ENCODE assay signal across 18 cellular contexts in the genomic region with DNA sequence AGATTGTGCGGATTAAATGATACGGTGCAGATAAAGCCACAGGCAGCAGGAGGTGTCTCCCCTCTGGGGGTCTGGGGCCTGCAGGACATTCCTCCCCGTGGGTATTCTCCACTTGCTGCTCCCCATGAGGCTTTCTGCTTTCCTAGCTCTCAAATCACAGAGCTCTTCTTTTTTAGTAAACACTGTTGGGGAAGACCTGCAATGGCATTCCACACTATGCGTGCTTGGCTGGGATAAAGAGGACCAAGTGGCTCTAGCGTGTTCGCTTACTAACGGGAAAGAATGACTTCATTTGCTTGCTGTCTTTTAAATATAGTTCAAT.
DNase-seq lines count a peak whose midpoint lies in the region; ATAC-seq and TF ChIP-seq lines count a peak whose summit lies in the region.
"Had no signal": no experiment of that assay in that cellular context is flagged by ENCODE, and none has a peak within 500 bp of the region (broad histone marks: within the 10 kb centered on the region; RNA-seq: fewer than 3 reads in every experiment).

No MANE protein-coding gene starts in this region.

- no peaks in the 10 kb centered on the region for H4K20me1 ChIP-seq in neural progenitor cell (ENCODE audit: low read depth)
- H4K20me1 ChIP-seq: BLaER1 had no signal

- no peak overlapping the region for H3K4me2 ChIP-seq in neural progenitor cell
- H3K4me2 ChIP-seq: BLaER1 had no signal

- H3K36me3 Mint-ChIP-seq in stimulated activated memory B cell treated with anti-CD40 and anti-IgM and Interleukin-4, amounts not matched to agents 10 μg/mL and 1 μg/mL and 100 μg/mL, for 72 hours: no peaks in the 10 kb centered on the region
- no peaks in the 10 kb centered on the region for H3K36me3 Mint-ChIP-seq in neural progenitor cell
- H3K36me3 Mint-ChIP-seq: CD4-positive, CD25-positive, alpha-beta regulatory T cell; CD8-positive, alpha-beta T cell had no signal

- peaks cover 3% of the 10 kb centered on the region for H3K9me3 Mint-ChIP-seq in stimulated activated memory B cell treated with anti-CD40 and anti-IgM and Interleukin-4, amounts not matched to agents 10 μg/mL and 1 μg/mL and 100 μg/mL, for 72 hours
- peaks cover 14% of the 10 kb centered on the region for H3K9me3 Mint-ChIP-seq in neural progenitor cell
- H3K9me3 Mint-ChIP-seq: CD8-positive, alpha-beta T cell had no signal

- peaks cover 13% of the 10 kb centered on the region for H3K27me3 Mint-ChIP-seq in stimulated activated memory B cell treated with anti-CD40 and anti-IgM and Interleukin-4, amounts not matched to agents 10 μg/mL and 1 μg/mL and 100 μg/mL, for 72 hours
- H3K27me3 Mint-ChIP-seq in neural progenitor cell (ENCODE audit: insufficient read depth, low read depth): peaks cover 4% of the 10 kb centered on the region

- H2AFZ ChIP-seq in neural progenitor cell (replicated peaks): no peak overlapping the region
- H2AFZ ChIP-seq: GM23248 had no signal

- no peak overlapping the region for H3K4me3 ChIP-seq in neural progenitor cell
- H3K4me3 ChIP-seq: BLaER1, GM23248 had no signal

- ATAC-seq in Right ventricle myocardium superior (ENCODE audit: poor library complexity): no peak
- peak; percentile 31 for ATAC-seq in stimulated activated memory B cell treated with anti-CD40 and anti-IgM and Interleukin-4, amounts not matched to agents 10 μg/mL and 1 μg/mL and 100 μg/mL, for 72 hours
- ATAC-seq: CD8-positive, alpha-beta T cell; HCT116 had no signal

- H3K4me1 Mint-ChIP-seq in stimulated activated memory B cell treated with anti-CD40 and anti-IgM and Interleukin-4, amounts not matched to agents 10 μg/mL and 1 μg/mL and 100 μg/mL, for 72 hours: peaks cover 6% of the 10 kb centered on the region
- H3K4me1 Mint-ChIP-seq in neural progenitor cell: peaks cover 24% of the 10 kb centered on the region
- H3K4me1 Mint-ChIP-seq: B cell; CD4-positive, CD25-positive, alpha-beta regulatory T cell had no signal

- no peaks in the 10 kb centered on the region for H3K36me3 ChIP-seq in neural progenitor cell
- H3K36me3 ChIP-seq: BLaER1 had no signal

- no peak overlapping the region for H3K27ac Mint-ChIP-seq in stimulated activated memory B cell treated with anti-CD40 and anti-IgM and Interleukin-4, amounts not matched to agents 10 μg/mL and 1 μg/mL and 100 μg/mL, for 72 hours
- no peak overlapping the region for H3K27ac Mint-ChIP-seq in neural progenitor cell
- H3K27ac Mint-ChIP-seq: B cell; CD4-positive, CD25-positive, alpha-beta regulatory T cell; CD8-positive, alpha-beta T cell; H9 had no signal

- H3K9ac ChIP-seq in neural progenitor cell: no peak overlapping the region
- H3K9ac ChIP-seq: BLaER1, GM23248 had no signal

- intact Hi-C loops in cardiac septum (cut with DNase I) (no loop called here), Right ventricle myocardium superior (cut with DNase I) (no loop called here)

- no peak for TF ChIP-seq CTCF in neural progenitor cell (IDR thresholded peaks at IDR 0.05)

- H3K27ac ChIP-seq in neural progenitor cell: no peak overlapping the region
- H3K27ac ChIP-seq: 22Rv1, BLaER1, C4-2B, GM23248 had no signal

- H3K4me1 ChIP-seq in neural progenitor cell: peaks cover 8% of the 10 kb centered on the region

- H3K79me2 ChIP-seq in neural progenitor cell (ENCODE audit: low read depth): no peaks in the 10 kb centered on the region

- no peaks in the 10 kb centered on the region for H3K27me3 ChIP-seq in neural progenitor cell
- H3K27me3 ChIP-seq: BLaER1 had no signal

- H3F3A ChIP-seq in neural progenitor cell (ENCODE audit: low read depth): no peaks in the 10 kb centered on the region

- DNase-seq in cardiac septum (ENCODE audit: low spot score) (peak; percentile 53), Right ventricle myocardium superior (no peak), islet precursor cell (peak; percentile 26), OCI-M1 (lab: John Stamatoyannopoulos, UW) (no peak), neural progenitor cell (ENCODE audit: low spot score) (no peak)
- DNase-seq: Caco-2; CD4-positive, CD25-positive, alpha-beta regulatory T cell; CD8-positive, alpha-beta T cell; DMS153; DND-41; GM23248 had no signal

- no peak overlapping the region for H3K4me3 Mint-ChIP-seq in stimulated activated memory B cell treated with anti-CD40 and anti-IgM and Interleukin-4, amounts not matched to agents 10 μg/mL and 1 μg/mL and 100 μg/mL, for 72 hours
- H3K4me3 Mint-ChIP-seq in neural progenitor cell: no peak overlapping the region
- H3K4me3 Mint-ChIP-seq: B cell; CD4-positive, CD25-positive, alpha-beta regulatory T cell; CD8-positive, alpha-beta T cell; H9 had no signal

- peaks cover 7% of the 10 kb centered on the region for H3K9me3 ChIP-seq in neural progenitor cell (ENCODE audit: low read depth)
- H3K9me3 ChIP-seq: BLaER1, Caco-2 had no signal

Comparison
In these comparisons a context has a peak if more than half of its experiments do, and no peak if none do; other contexts are left out.
1. DNase-seq: peak in cardiac septum (single experiment) and islet precursor cell (single experiment); none in Right ventricle myocardium superior (single experiment), OCI-M1 (single experiment) and neural progenitor cell (single experiment).